In the genomic region with DNA sequence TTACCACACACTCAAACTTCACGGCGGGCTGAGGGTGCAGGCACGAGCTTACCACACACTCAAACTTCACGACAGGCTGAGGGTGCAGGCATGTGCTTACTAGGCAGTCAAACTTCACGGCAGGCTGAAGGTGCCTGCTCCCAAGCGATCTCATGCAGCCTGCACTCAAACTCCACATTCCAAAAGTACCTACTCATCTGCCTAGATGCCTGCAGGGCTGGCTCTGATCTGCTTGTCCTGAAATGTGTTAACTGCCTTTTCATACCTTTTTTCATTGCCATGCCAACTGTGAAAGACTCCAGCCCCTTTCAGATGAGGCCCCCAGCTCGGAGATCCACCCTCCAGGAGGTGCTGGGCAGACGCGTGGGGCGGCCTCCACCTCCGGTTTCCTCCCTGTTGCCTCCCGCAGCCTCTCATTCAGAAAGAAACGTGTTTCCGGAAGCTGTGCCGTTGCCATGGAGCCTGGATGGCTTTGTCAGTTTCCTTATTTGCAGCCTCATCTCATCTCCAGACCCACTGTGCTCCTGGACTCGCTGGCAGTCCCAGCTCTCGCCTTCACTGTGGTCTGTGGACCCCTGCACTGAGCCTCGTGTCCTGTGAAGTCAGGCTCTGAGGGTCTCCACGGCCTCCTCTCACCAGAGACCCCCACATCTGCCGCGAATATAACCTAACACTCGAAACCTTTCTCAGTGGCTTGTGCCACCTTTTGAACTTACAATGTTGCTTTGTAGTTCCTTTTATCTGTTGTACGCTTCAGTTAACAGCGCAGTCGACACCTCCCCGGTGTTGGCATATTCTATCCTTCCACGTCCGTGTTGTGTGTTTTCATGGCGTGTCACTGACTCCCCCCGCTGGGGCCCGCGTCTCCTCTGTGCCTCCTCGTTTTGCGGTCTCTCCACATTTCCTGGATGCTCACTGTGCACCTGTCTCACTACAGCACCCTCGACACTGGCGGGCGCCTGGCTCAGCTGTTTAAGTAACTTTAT, we compare ENCODE assay signal across 9 cellular contexts.
DNase-seq lines count a peak whose midpoint lies in the region; ATAC-seq and TF ChIP-seq lines count a peak whose summit lies in the region.
"Had no signal": no experiment of that assay in that cellular context is flagged by ENCODE, and none has a peak within 500 bp of the region (broad histone marks: within the 10 kb centered on the region; RNA-seq: fewer than 3 reads in every experiment).

No MANE protein-coding gene starts in this region.

- TF ChIP-seq CTCF in type B pancreatic cell (conservative IDR thresholded peaks at IDR 0.05) (no peak), heart left ventricle (IDR thresholded peaks at IDR 0.05) (no peak)

- no peaks in the 10 kb centered on the region for H3K27me3 Mint-ChIP-seq in naive thymus-derived CD4-positive, alpha-beta T cell
- peaks cover 3% of the 10 kb centered on the region for H3K27me3 Mint-ChIP-seq in type B pancreatic cell

- H3K9me3 ChIP-seq in naive thymus-derived CD4-positive, alpha-beta T cell (ENCODE audit: control insufficient read depth in 2 of 3, low read length in 3 of 3), result no peaks in the 10 kb centered on the region
- no peaks in the 10 kb centered on the region for H3K9me3 ChIP-seq in heart left ventricle
- H3K9me3 ChIP-seq: HAP-1 had no signal

- POLR2A ChIA-PET in naive thymus-derived CD4-positive, alpha-beta T cell (lab: Charles Lee), result interaction anchor here (1.0 to 2.3 kb wide), 3 partner anchors 36 to 109 kb away, joined by 3 to 10 read pairs (median 5); no protein-coding TSS in a partner anchor

- DNase-seq in DMS153 treated with DMSO at 0.1 percent for 48 hours (lab: John Stamatoyannopoulos, UW; ENCODE audit: unreplicated experiment) (peak; percentile 18), SW480 (ENCODE audit: low spot score) (peak; percentile 64), type B pancreatic cell (ENCODE audit: extremely low spot score, unreplicated experiment) (no peak), heart left ventricle (no peak)
- peak; percentile 14 for DNase-seq in activated naive CD8-positive, alpha-beta T cell treated with anti-CD3 and anti-CD28 coated beads, Interleukin-2, amount 50 U/mL, for 16 hours (ENCODE audit: low read depth, low spot score)
- peak; percentile 19 to 84 (median 77) for DNase-seq in naive thymus-derived CD4-positive, alpha-beta T cell

- ATAC-seq in HG03439 (IDR thresholded peaks at IDR 0.05; ENCODE audit: unreplicated experiment), result peak; percentile 67
- peak; percentile 87 for ATAC-seq in naive thymus-derived CD4-positive, alpha-beta T cell
- ATAC-seq in heart left ventricle, result no peak
- ATAC-seq in HG03521 (IDR thresholded peaks at IDR 0.05; ENCODE audit: unreplicated experiment), result no peak

- peaks cover 9 to 33% (median 21%) of the 10 kb centered on the region in 7 donors for H3K4me1 Mint-ChIP-seq in naive thymus-derived CD4-positive, alpha-beta T cell
- H3K4me1 Mint-ChIP-seq in type B pancreatic cell (ENCODE audit: unreplicated experiment), result peaks cover 31% of the 10 kb centered on the region

- H3K36me3 ChIP-seq in naive thymus-derived CD4-positive, alpha-beta T cell (ENCODE audit: control insufficient read depth in 2 of 3, insufficient read depth in 3 of 3, low read length in 3 of 3), result no peaks in the 10 kb centered on the region
- no peaks in the 10 kb centered on the region for H3K36me3 ChIP-seq in heart left ventricle
- H3K36me3 ChIP-seq: HAP-1 had no signal

- H3K9me3 Mint-ChIP-seq in naive thymus-derived CD4-positive, alpha-beta T cell, result peaks cover 0 to 10% (median 0%) of the 10 kb centered on the region in 11 donors
- no peaks in the 10 kb centered on the region for H3K9me3 Mint-ChIP-seq in type B pancreatic cell

- H3K27me3 ChIP-seq in naive thymus-derived CD4-positive, alpha-beta T cell (ENCODE audit: control insufficient read depth in 2 of 2, insufficient read depth in 2 of 2, low read length in 2 of 2), result no peaks in the 10 kb centered on the region
- H3K27me3 ChIP-seq in heart left ventricle, result peaks cover 0 to 29% (median 0%) of the 10 kb centered on the region in 9 donors

- peak overlapping the region; percentile 76 to 91 (median 84) for H3K4me3 Mint-ChIP-seq in naive thymus-derived CD4-positive, alpha-beta T cell
- peak overlapping the region; percentile 78 for H3K4me3 Mint-ChIP-seq in type B pancreatic cell

- H3K4me3 ChIP-seq in naive thymus-derived CD4-positive, alpha-beta T cell (ENCODE audit: low read length), result peak overlapping the region; percentile 49
- H3K4me3 ChIP-seq in heart left ventricle, result no peak overlapping the region
- H3K4me3 ChIP-seq: HAP-1 had no signal

- H3K27ac Mint-ChIP-seq in naive thymus-derived CD4-positive, alpha-beta T cell, result peak overlapping the region; percentile 75 to 97 (median 95)
- peak overlapping the region; percentile 94 for H3K27ac Mint-ChIP-seq in type B pancreatic cell

- CTCF ChIA-PET in naive thymus-derived CD4-positive, alpha-beta T cell (lab: Charles Lee), result interaction anchor here (1.0 to 1.1 kb wide), 2 partner anchors 12 to 242 kb away, joined by 3 to 4 read pairs; no protein-coding TSS in a partner anchor

- 44 to 55% (median 50%) methylated on average over 34 to 37 of the region's 37 CpGs for WGBS in heart left ventricle, 4 donors

- intact Hi-C loops in naive thymus-derived CD4-positive, alpha-beta T cell (cut with micrococcal nuclease), result loop anchor here (1.0 to 10.0 kb wide), 8 partner anchors 37 to 283 kb away; partner anchors contain the start of genes ACP1 (in 1 of the 2), SH3YL1 (in 1 of the 2) and TMEM18 (in 1 of the 2)
- intact Hi-C loops in heart left ventricle (cut with DNase I), result no loop called here

- peaks cover 0 to 4% of the 10 kb centered on the region in 2 donors for H3K4me1 ChIP-seq in naive thymus-derived CD4-positive, alpha-beta T cell (ENCODE audit: control insufficient read depth in 2 of 2, insufficient read depth in 2 of 2, low read length in 2 of 2)
- no peaks in the 10 kb centered on the region for H3K4me1 ChIP-seq in heart left ventricle
- H3K4me1 ChIP-seq: HAP-1 had no signal

- H3K36me3 Mint-ChIP-seq in naive thymus-derived CD4-positive, alpha-beta T cell, result no peaks in the 10 kb centered on the region
- H3K36me3 Mint-ChIP-seq in type B pancreatic cell, result no peaks in the 10 kb centered on the region

- TF ChIP-seq POLR2A in heart left ventricle (IDR thresholded peaks at IDR 0.05), result no peak

- H3K27ac ChIP-seq in naive thymus-derived CD4-positive, alpha-beta T cell (ENCODE audit: low read depth, low read length), result peak overlapping the region; percentile 69
- H3K27ac ChIP-seq in heart left ventricle, result no peak overlapping the region

Comparison
In these comparisons a context has a peak if more than half of its experiments do, and no peak if none do; other contexts are left out.
1. DNase-seq: peak in DMS153 treated with DMSO at 0.1 percent for 48 hours (single experiment), SW480 (single experiment), activated naive CD8-positive, alpha-beta T cell treated with anti-CD3 and anti-CD28 coated beads, Interleukin-2, amount 50 U/mL, for 16 hours (single experiment) and naive thymus-derived CD4-positive, alpha-beta T cell (9 of 9); none in type B pancreatic cell (single experiment) and heart left ventricle (0 of 5).
2. ATAC-seq: peak in HG03439 (single experiment) and naive thymus-derived CD4-positive, alpha-beta T cell (single experiment); none in heart left ventricle (0 of 4) and HG03521 (single experiment).
3. intact Hi-C loops: an anchor here in naive thymus-derived CD4-positive, alpha-beta T cell (1.0 to 10.0 kb wide); none called in heart left ventricle.